In the genomic region with DNA sequence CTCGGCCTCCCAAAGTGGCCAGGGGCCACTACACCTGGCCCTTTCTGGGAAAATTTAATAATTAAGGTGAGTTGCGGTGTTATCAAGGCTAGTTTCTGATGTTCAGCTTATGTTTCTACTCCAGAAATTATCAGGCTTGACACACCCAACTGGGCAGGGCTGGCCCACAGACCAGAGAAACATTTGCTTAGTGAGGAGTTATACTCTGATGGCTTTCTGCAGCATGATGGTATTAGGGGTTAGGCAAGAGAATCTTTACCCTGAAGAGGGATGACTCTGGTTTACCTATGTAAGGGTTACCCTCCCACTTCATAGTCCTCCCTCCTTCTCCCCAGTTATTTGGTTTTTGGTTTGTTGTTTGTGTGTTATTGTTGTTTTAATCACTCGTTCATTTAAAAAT, we compare ENCODE assay signal across 15 cellular contexts.
"Had no signal": no experiment of that assay in that cellular context is flagged by ENCODE, and none has a peak within 500 bp of the region (broad histone marks: within the 10 kb centered on the region; RNA-seq: fewer than 3 reads in every experiment).

No MANE protein-coding gene starts in this region.

- H3K27ac ChIP-seq: esophagus muscularis mucosa, lower lobe of right lung had no signal

- FAIRE-seq: colon had no signal

- H3K36me3 ChIP-seq: esophagus muscularis mucosa, lower lobe of right lung had no signal

- H3K4me2 ChIP-seq: SK-N-SH had no signal

- DNase-seq: activated CD4-positive, alpha-beta memory T cell treated with anti-CD3 and anti-CD28 coated beads for 36 hours; activated CD4-positive, alpha-beta T cell treated with anti-CD3 and anti-CD28 coated beads for 36 hours; activated naive CD4-positive, alpha-beta T cell; activated naive CD8-positive, alpha-beta T cell treated with anti-CD3 and anti-CD28 coated beads for 36 hours; amygdala; immature natural killer cell; lower lobe of right lung; retina; SK-N-SH; stimulated activated naive CD8-positive, alpha-beta T cell treated with anti-CD3 and anti-CD28 coated beads, Interleukin-15, Interleukin-2, amounts not matched to agents 100 U/mL and 50 U/mL, for 24 hours; trophoblast cell had no signal

- H3K9me3 ChIP-seq: esophagus muscularis mucosa, lower lobe of right lung, SK-N-SH had no signal

- H3K9ac ChIP-seq: SK-N-SH had no signal

- ATAC-seq: activated CD4-positive, alpha-beta T cell treated with anti-CD3 and anti-CD28 coated beads for 36 hours; activated T-helper 17 cell treated with anti-CD3 and anti-CD28 coated beads, Interleukin-2, amount 50 U/mL, for 72 hours; lower lobe of right lung; stimulated activated naive CD8-positive, alpha-beta T cell treated with anti-CD3 and anti-CD28 coated beads, Interleukin-15, Interleukin-2, amounts not matched to agents 100 U/mL and 50 U/mL, for 24 hours; WTC11 had no signal

- H3K27me3 ChIP-seq: esophagus muscularis mucosa had no signal

- H3K4me3 ChIP-seq: esophagus muscularis mucosa, lower lobe of right lung had no signal
